25 cellular contexts compared by ENCODE assay signal in genomic region chr9:103755986-103756385, GRCh38.
"Had no signal": no experiment of that assay in that cellular context is flagged by ENCODE, and none has a peak within 500 bp of the region (broad histone marks: within the 10 kb centered on the region; RNA-seq: fewer than 3 reads in every experiment).

No MANE protein-coding gene starts in this region.

- ATAC-seq: effector memory CD8-positive, alpha-beta T cell; left ventricle myocardium superior; lower lobe of right lung; naive thymus-derived CD8-positive, alpha-beta T cell; pancreas; right lobe of liver had no signal

- H3K4me3 Mint-ChIP-seq: effector memory CD8-positive, alpha-beta T cell; immature natural killer cell; naive thymus-derived CD8-positive, alpha-beta T cell had no signal

- FAIRE-seq: endometrium, frontal cortex, keratinocyte, pancreas had no signal

- DNase-seq: cortex of kidney; effector memory CD8-positive, alpha-beta T cell; erythroblast; hypothalamus; immature natural killer cell; left ventricle myocardium superior; lower lobe of right lung; naive thymus-derived CD8-positive, alpha-beta T cell; occipital lobe; pancreas; retina; right lobe of liver; stimulated activated CD4-positive, alpha-beta T cell treated with anti-CD3 and anti-CD28 coated beads, Interleukin-12 subunit alpha, Interleukin-12 subunit beta, amount 100 ng/mL, for 4 hours; stimulated activated CD4-positive, alpha-beta T cell treated with anti-CD3 and anti-CD28 coated beads, Interleukin-1b, Interleukin-23, amount 100 ng/mL, for 48 hours; stimulated activated CD4-positive, alpha-beta T cell treated with anti-CD3 and anti-CD28 coated beads, Interleukin-4, amount 100 ng/mL, for 1 hour; stimulated activated CD8-positive, alpha-beta memory T cell treated with anti-CD3 and anti-CD28 coated beads, Interleukin-4, amount 100 ng/mL, for 48 hours; stimulated activated naive CD4-positive, alpha-beta T cell treated with Interleukin-2 at 50 U/mL for 16 hours; stomach; thyroid gland; trophoblast cell had no signal

- H3K36me3 Mint-ChIP-seq: immature natural killer cell; naive thymus-derived CD8-positive, alpha-beta T cell had no signal

- H3K4me3 ChIP-seq: lower lobe of right lung, pancreas, right lobe of liver, smooth muscle cell, stomach, thyroid gland, vagina had no signal

- H3K27ac Mint-ChIP-seq: effector memory CD8-positive, alpha-beta T cell; immature natural killer cell; naive thymus-derived CD8-positive, alpha-beta T cell had no signal

- H3K4me1 Mint-ChIP-seq: immature natural killer cell; naive thymus-derived CD8-positive, alpha-beta T cell had no signal
